ENCODE assay signal across 6 cellular contexts in genomic region chr10:106746888-106747287, GRCh38.
"Had no signal": no experiment of that assay in that cellular context is flagged by ENCODE, and none has a peak within 500 bp of the region (broad histone marks: within the 10 kb centered on the region; RNA-seq: fewer than 3 reads in every experiment).

No MANE protein-coding gene starts in this region.

- DNase-seq: H7, HFFc6, IMR-90 had no signal

- H2AFZ ChIP-seq: GM23338 had no signal

- H3K9me3 ChIP-seq: HAP-1 had no signal

- H3K4me2 ChIP-seq: GM23338 had no signal

- H3K4me3 ChIP-seq: GM23338, HAP-1, K562 had no signal

- H3K36me3 ChIP-seq: HAP-1 had no signal

- H3K4me1 ChIP-seq: HAP-1 had no signal
